Comparison of ENCODE assay signal across 1 cellular context in the genomic region with DNA sequence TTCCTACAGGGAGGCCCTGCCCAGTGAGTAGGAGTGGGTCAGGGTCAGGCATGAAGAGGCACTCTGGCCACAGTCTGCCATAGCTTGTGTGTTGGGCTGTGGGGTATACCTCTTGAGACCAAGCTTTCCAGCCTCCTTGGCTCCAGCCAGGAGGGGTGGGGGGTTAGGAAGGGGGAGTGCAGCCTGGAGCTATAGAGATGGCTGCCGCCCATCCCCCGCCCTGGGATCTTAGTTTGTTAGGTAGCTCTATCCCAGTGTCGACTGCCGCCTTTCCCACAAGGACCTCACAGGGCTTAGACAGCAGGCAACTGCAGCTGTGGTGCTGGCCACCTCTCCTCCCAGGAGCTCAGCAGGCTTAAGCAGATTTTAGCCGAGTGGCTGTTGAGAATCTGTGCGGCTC.
TF ChIP-seq lines count a peak whose summit lies in the region.

No MANE protein-coding gene starts in this region.

TF ChIP-seq in H1, 55 proteins besides CTCF, POLR2A, EP300 and RAD21 (continued from another document):
- TF ChIP-seq, protein P1, sequence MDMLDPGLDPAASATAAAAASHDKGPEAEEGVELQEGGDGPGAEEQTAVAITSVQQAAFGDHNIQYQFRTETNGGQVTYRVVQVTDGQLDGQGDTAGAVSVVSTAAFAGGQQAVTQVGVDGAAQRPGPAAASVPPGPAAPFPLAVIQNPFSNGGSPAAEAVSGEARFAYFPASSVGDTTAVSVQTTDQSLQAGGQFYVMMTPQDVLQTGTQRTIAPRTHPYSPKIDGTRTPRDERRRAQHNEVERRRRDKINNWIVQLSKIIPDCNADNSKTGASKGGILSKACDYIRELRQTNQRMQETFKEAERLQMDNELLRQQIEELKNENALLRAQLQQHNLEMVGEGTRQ (IDR thresholded peaks at IDR 0.05; ENCODE audit: low read length): no peak
- TF ChIP-seq FOSL1 (IDR thresholded peaks at IDR 0.05; ENCODE audit: insufficient read depth, low read depth, low read length) (no peak), KDM5A (IDR thresholded peaks at IDR 0.05; ENCODE audit: low read length) (no peak), EZH2 (IDR thresholded peaks at IDR 0.05; ENCODE audit: low read depth, low read length, severe bottlenecking) (no peak), SIRT6 (IDR thresholded peaks at IDR 0.05; ENCODE audit: low read length) (no peak), CTBP2 (IDR thresholded peaks at IDR 0.05; ENCODE audit: borderline replicate concordance, insufficient read depth, insufficient read length, low read length) (no peak), PHF8 (conservative IDR thresholded peaks at IDR 0.05; ENCODE audit: low read depth, low read length) (no peak), SUZ12 (IDR thresholded peaks at IDR 0.05; ENCODE audit: low read length) (no peak), BCL11A (IDR thresholded peaks at IDR 0.05; ENCODE audit: low read depth in 2 of 2, low read length in 2 of 2) (no peak), TAF7 (optimal IDR thresholded peaks at IDR 0.05; ENCODE audit: borderline replicate concordance, low read depth, low read length) (no peak), CBX8 (IDR thresholded peaks at IDR 0.05; ENCODE audit: borderline replicate concordance, low read depth, low read length) (no peak), RXRA (IDR thresholded peaks at IDR 0.05; ENCODE audit: insufficient read depth, low read depth, low read length) (no peak), CHD2 (IDR thresholded peaks at IDR 0.05; ENCODE audit: low read length) (no peak), BACH1 (IDR thresholded peaks at IDR 0.05; ENCODE audit: low read length) (no peak)
